Comparison of ENCODE assay signal across 20 cellular contexts in genomic region chr12:16335838-16336237, GRCh38. TPM values are rescaled to one million over a fixed set of nuclear protein-coding genes. Genes with fewer than 3 reads are reported as not detected.
DNase-seq lines count a peak whose midpoint lies in the region; ATAC-seq and TF ChIP-seq lines count a peak whose summit lies in the region.
"Had no signal": no experiment of that assay in that cellular context is flagged by ENCODE, and none has a peak within 500 bp of the region (broad histone marks: within the 10 kb centered on the region; RNA-seq: fewer than 3 reads in every experiment).

No MANE protein-coding gene starts in this region.

- H3K9me3 ChIP-seq in mucosa of descending colon (no peaks in the 10 kb centered on the region), PC-3 (ENCODE audit: low read length) (no peaks in the 10 kb centered on the region)

- TF ChIP-seq CTCF in mucosa of descending colon (IDR thresholded peaks at IDR 0.05) (no peak), PC-3 (conservative IDR thresholded peaks at IDR 0.05; ENCODE audit: low read depth, low read length) (no peak)

- no peaks in the 10 kb centered on the region for H4K20me1 ChIP-seq in PC-3 (ENCODE audit: low read length)
- H4K20me1 ChIP-seq: BLaER1 treated with 17β-estradiol and CSF1 and Interleukin-3, amounts not matched to agents 10 nM and 100 nM had no signal

- no peaks in the 10 kb centered on the region for H3K9me2 ChIP-seq in PC-3 (replicated peaks; ENCODE audit: low read length)

- no peak overlapping the region for H3K4me3 ChIP-seq in mucosa of descending colon
- H3K4me3 ChIP-seq in PC-3 (ENCODE audit: low read length): no peak overlapping the region
- H3K4me3 ChIP-seq: BLaER1 treated with 17β-estradiol and CSF1 and Interleukin-3, amounts not matched to agents 10 nM and 100 nM; GM12878; GM23248 had no signal

- H3K36me3 Mint-ChIP-seq in T-cell: no peaks in the 10 kb centered on the region
- H3K36me3 Mint-ChIP-seq: CD8-positive, alpha-beta T cell had no signal

- no peak overlapping the region for H2AFZ ChIP-seq in PC-3 (ENCODE audit: low read length)
- H2AFZ ChIP-seq: GM23248 had no signal

- H3K36me3 ChIP-seq in mucosa of descending colon (ENCODE audit: low read depth) (no peaks in the 10 kb centered on the region), PC-3 (ENCODE audit: low read depth, low read length) (no peaks in the 10 kb centered on the region)
- H3K36me3 ChIP-seq: BLaER1 treated with 17β-estradiol and CSF1 and Interleukin-3, amounts not matched to agents 10 nM and 100 nM had no signal

- no peaks in the 10 kb centered on the region for H3K79me2 ChIP-seq in PC-3 (ENCODE audit: low read length)

- ATAC-seq in mucosa of descending colon (peak; percentile 72), PC-3 (no peak), GM18868 (IDR thresholded peaks at IDR 0.05; ENCODE audit: unreplicated experiment) (no peak), T-cell (replicated peaks in 1 of 4) (no peak)
- ATAC-seq: CD8-positive, alpha-beta T cell; GM12878 had no signal

- no peaks in the 10 kb centered on the region for H3K27me3 ChIP-seq in PC-3 (ENCODE audit: low read length)
- H3K27me3 ChIP-seq: BLaER1 treated with 17β-estradiol and CSF1 and Interleukin-3, amounts not matched to agents 10 nM and 100 nM had no signal

- peaks cover 6 to 16% (median 7%) of the 10 kb centered on the region in 3 donors for H3K9me3 Mint-ChIP-seq in T-cell
- H3K9me3 Mint-ChIP-seq: HFFc6 had no signal

- H3K4me1 ChIP-seq in mucosa of descending colon (ENCODE audit: low read depth): no peaks in the 10 kb centered on the region
- H3K4me1 ChIP-seq in PC-3 (ENCODE audit: insufficient read depth, low read length): 0 out of 2 replicates have a peak, but pooled peaks cover 10% of the 10 kb centered on the region
- H3K4me1 ChIP-seq: BLaER1 treated with 17β-estradiol and CSF1 and Interleukin-3, amounts not matched to agents 10 nM and 100 nM had no signal

- no peak overlapping the region for H3K4me2 ChIP-seq in PC-3 (ENCODE audit: low read length)
- H3K4me2 ChIP-seq: BLaER1 treated with 17β-estradiol and CSF1 and Interleukin-3, amounts not matched to agents 10 nM and 100 nM had no signal

- DNase-seq in NCI-H748 (lab: John Stamatoyannopoulos, UW; ENCODE audit: unreplicated experiment): peak; percentile 46
- no peak for DNase-seq in NCI-H748 treated with DMSO at 0.1 percent for 48 hours (lab: John Stamatoyannopoulos, UW)
- peak; percentile 19 for DNase-seq in NCI-H69 (lab: John Stamatoyannopoulos, UW)
- DNase-seq in mucosa of descending colon: no peak
- DNase-seq in PC-3: no peak
- no peak for DNase-seq in T-cell
- DNase-seq: Calu3; CD8-positive, alpha-beta T cell; DMS79 treated with DMSO at 0.1 percent for 48 hours; GM23248; HCEC 1CT; HFFc6 had no signal

- H3K4me1 Mint-ChIP-seq in T-cell: no peaks in the 10 kb centered on the region
- H3K4me1 Mint-ChIP-seq: B cell had no signal

- CTCF ChIA-PET in PC-3 (lab: Charles Lee) (no interaction called here), T-cell (lab: Charles Lee) (no interaction called here)

- H3K27ac ChIP-seq in PC-3 (ENCODE audit: low read length): no peak overlapping the region
- H3K27ac ChIP-seq: BLaER1 treated with 17β-estradiol and CSF1 and Interleukin-3, amounts not matched to agents 10 nM and 100 nM; GM23248; HL-60 had no signal

- no TSS peak for BruUV-seq in PC-3 (replicated peaks; lab: Mats Ljungman, UMichigan)

- POLR2A ChIA-PET in PC-3 (lab: Charles Lee; ENCODE audit: unreplicated experiment) (no interaction called here), T-cell (lab: Charles Lee) (no interaction called here)

- no peaks in the 10 kb centered on the region for H3K27me3 Mint-ChIP-seq in T-cell
- H3K27me3 Mint-ChIP-seq: B cell had no signal

- no peak overlapping the region for H3K4me3 Mint-ChIP-seq in T-cell
- H3K4me3 Mint-ChIP-seq: B cell; CD8-positive, alpha-beta T cell; HFFc6 had no signal

- intact Hi-C loops in mucosa of descending colon (cut with DNase I, micrococcal nuclease) (no loop called here), PC-3 (cut with micrococcal nuclease) (no loop called here)

- no peaks in the 10 kb centered on the region for H3F3A ChIP-seq in PC-3 (ENCODE audit: low read length, unreplicated experiment)

- H3K27ac Mint-ChIP-seq in T-cell: no peak overlapping the region
- H3K27ac Mint-ChIP-seq: B cell; CD8-positive, alpha-beta T cell; HFFc6 had no signal

- H3K9ac ChIP-seq in PC-3 (ENCODE audit: low read length): no peak overlapping the region
- H3K9ac ChIP-seq: BLaER1 treated with 17β-estradiol and CSF1 and Interleukin-3, amounts not matched to agents 10 nM and 100 nM; GM23248 had no signal

RNA-seq across cellular contexts. Expression of gene MGST1, which starts 11.6 kb away (rescaled TPM):
- 100 to 1,000 TPM; 155 to 270 (median 227) TPM for total RNA-seq in mucosa of descending colon
- total RNA-seq in PC-3 (2014; rRNA removed): 99.3 and 105 TPM in 2 replicates
- 1 to 10 TPM in 4 of 5 donors, not detected in 1; 1.5 to 3.2 (median 2.1) TPM for total RNA-seq in T-cell
- total RNA-seq: B cell; CD8-positive, alpha-beta T cell had no signal

RNA-seq across cellular contexts. Expression of gene SLC15A5, which starts 58.4 kb away (rescaled TPM):
- total RNA-seq in mucosa of descending colon: not detected
- not detected in 2 replicates for total RNA-seq in PC-3 (2014; rRNA removed)
- not detected for total RNA-seq in T-cell
- total RNA-seq: A172; B cell; Calu3; CD8-positive, alpha-beta T cell; GM12878; GM23248; H4; HFFc6; HT1080 had no signal

Comparison
In these comparisons a context has a peak if more than half of its experiments do, and no peak if none do; other contexts are left out.
1. DNase-seq: peak in NCI-H748 (single experiment) and NCI-H69 (single experiment); none in NCI-H748 treated with DMSO at 0.1 percent for 48 hours (single experiment), mucosa of descending colon (0 of 3), PC-3 (single experiment) and T-cell (0 of 34).
2. RNA of gene MGST1, which starts 11.6 kb away (total RNA-seq): 155 to 270 TPM in mucosa of descending colon and 99.3 to 105 TPM in PC-3; 1.5 to 3.2 TPM in T-cell; every median in the first group is over 10 times any median in the second.